In the genomic region with DNA sequence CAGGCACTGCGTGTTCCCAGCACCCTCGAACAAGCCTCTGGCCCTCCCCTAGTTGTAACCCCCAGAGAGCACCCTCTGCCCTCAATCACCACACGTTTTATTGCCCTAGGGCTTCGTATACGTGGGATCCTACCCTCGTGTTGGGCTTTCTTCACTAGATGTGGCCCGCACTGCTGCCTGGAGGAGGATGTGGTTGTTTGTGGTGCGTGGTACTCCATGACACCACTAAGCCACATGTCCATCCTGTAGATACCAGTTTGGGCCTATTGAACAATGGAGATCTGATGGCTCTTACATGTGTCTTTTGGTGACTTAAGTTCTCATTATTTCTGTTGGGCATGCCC, we compare ENCODE assay signal across 1 cellular context.
TF ChIP-seq lines count a peak whose summit lies in the region.

No MANE protein-coding gene starts in this region.

TF ChIP-seq in K562, 482 proteins besides CTCF, POLR2A, EP300 and RAD21:
- TF ChIP-seq FOS (IDR thresholded peaks at IDR 0.05; ENCODE audit: extremely low read depth, insufficient read length) (no peak), ZNF224 (CRISPR knock-in tag; IDR thresholded peaks at IDR 0.05) (no peak), KLF10 (CRISPR knock-in tag; IDR thresholded peaks at IDR 0.05) (no peak), ZBED1 (IDR thresholded peaks at IDR 0.05) (no peak), CTBP1 (IDR thresholded peaks at IDR 0.05; ENCODE audit: borderline replicate concordance) (0 out of 2 replicates have a peak, but pooled peaks have one; percentile 13), HMG20A (CRISPR knock-in tag; conservative IDR thresholded peaks at IDR 0.05) (no peak), ARID2 (IDR thresholded peaks at IDR 0.05) (no peak), ZNF124 (CRISPR knock-in tag; IDR thresholded peaks at IDR 0.05) (no peak), ZNF764 (CRISPR knock-in tag; IDR thresholded peaks at IDR 0.05; ENCODE audit: low read depth) (no peak), NCOA4 (IDR thresholded peaks at IDR 0.05; ENCODE audit: partially characterized antibody) (no peak), PHF21A (IDR thresholded peaks at IDR 0.05; ENCODE audit: borderline replicate concordance, low read depth) (no peak), ZNF696 (CRISPR knock-in tag; conservative IDR thresholded peaks at IDR 0.05) (no peak)
- TF ChIP-seq, protein P1, sequence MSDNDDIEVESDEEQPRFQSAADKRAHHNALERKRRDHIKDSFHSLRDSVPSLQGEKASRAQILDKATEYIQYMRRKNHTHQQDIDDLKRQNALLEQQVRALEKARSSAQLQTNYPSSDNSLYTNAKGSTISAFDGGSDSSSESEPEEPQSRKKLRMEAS (CRISPR knock-in tag; IDR thresholded peaks at IDR 0.05) = peak; percentile 37
